14 cellular contexts compared by ENCODE assay signal in genomic region chr14:90574640-90575131, GRCh38.
DNase-seq lines count a peak whose midpoint lies in the region; ATAC-seq and TF ChIP-seq lines count a peak whose summit lies in the region.
"Had no signal": no experiment of that assay in that cellular context is flagged by ENCODE, and none has a peak within 500 bp of the region (broad histone marks: within the 10 kb centered on the region; RNA-seq: fewer than 3 reads in every experiment).

No MANE protein-coding gene starts in this region.

- H3K4me3 ChIP-seq in GM23338: no peak overlapping the region
- no peak overlapping the region for H3K4me3 ChIP-seq in SK-N-SH (ENCODE audit: low read depth in 2 of 2, low read length in 1 of 2)
- H3K4me3 ChIP-seq: mucosa of descending colon, stomach had no signal

- H3K4me1 Mint-ChIP-seq in GM23338: peaks cover 36% of the 10 kb centered on the region
- H3K4me1 Mint-ChIP-seq in neural crest cell: peaks cover 41% of the 10 kb centered on the region
- H3K4me1 Mint-ChIP-seq: B cell had no signal

- H3K27me3 ChIP-seq in GM23338 (ENCODE audit: insufficient read depth) (no peaks in the 10 kb centered on the region), SK-N-SH (ENCODE audit: insufficient read depth) (no peaks in the 10 kb centered on the region)
- H3K27me3 ChIP-seq: stomach had no signal

- H3K4me1 ChIP-seq in GM23338 (ENCODE audit: insufficient read depth) (peaks cover 4% of the 10 kb centered on the region), SK-N-SH (ENCODE audit: control insufficient read depth in 1 of 2, insufficient read depth in 2 of 2, low read depth in 1 of 2, low read length in 1 of 2) (peaks cover 0 to 28% of the 10 kb centered on the region in 2 experiments; a peak in 1 of 4 replicates)

- 93% methylated on average over 9 of the region's 9 CpGs for WGBS in SK-N-SH (ENCODE audit: low lambda C conversion rate)

- H3K9me3 ChIP-seq in SK-N-SH: no peaks in the 10 kb centered on the region
- H3K9me3 ChIP-seq: mucosa of descending colon, stomach had no signal

- CTCF ChIA-PET in SK-N-SH (lab: Yijun Ruan, JAX): interaction anchor here (1.3 kb wide), 1 partner anchor 53 kb away, joined by 3 read pairs; no protein-coding TSS in a partner anchor

- H3K27ac Mint-ChIP-seq in GM23338 (no peak overlapping the region; the same call in 1 of the 2 replicates), neural crest cell (ENCODE audit: unreplicated experiment) (no peak overlapping the region)
- H3K27ac Mint-ChIP-seq: activated naive CD4-positive, alpha-beta T cell treated with anti-CD3 and anti-CD28 coated beads, Interleukin-2, amount 50 U/mL, for 72 hours; B cell had no signal

- no peak for DNase-seq in GM23338 (ENCODE audit: low spot score)
- peak; percentile 28 to 80 for DNase-seq in NCI-H2081 (lab: John Stamatoyannopoulos, UW)
- peak; percentile 78 for DNase-seq in cerebellar cortex (ENCODE audit: low spot score)
- no peak for DNase-seq in neural crest cell (ENCODE audit: low read depth, low spot score)
- DNase-seq in activated naive CD4-positive, alpha-beta T cell (lab: John Stamatoyannopoulos, UW): no peak
- no peak for DNase-seq in LoVo (ENCODE audit: low spot score)
- DNase-seq in SK-N-SH: no peak
- DNase-seq: mucosa of descending colon, NCI-H226, retina, stomach had no signal

- H3K9me3 Mint-ChIP-seq in GM23338: no peaks in the 10 kb centered on the region
- H3K9me3 Mint-ChIP-seq in neural crest cell: no peaks in the 10 kb centered on the region
- H3K9me3 Mint-ChIP-seq: activated naive CD4-positive, alpha-beta T cell treated with anti-CD3 and anti-CD28 coated beads, Interleukin-2, amount 50 U/mL, for 72 hours had no signal

- TF ChIP-seq EP300 in SK-N-SH (IDR thresholded peaks at IDR 0.05; ENCODE audit: borderline replicate concordance in 1 of 2, low read depth in 1 of 2, low read length in 1 of 2): no peak

- H3K27me3 Mint-ChIP-seq in GM23338 (ENCODE audit: insufficient read depth, low read depth, poor library complexity) (peaks cover 9% of the 10 kb centered on the region), neural crest cell (ENCODE audit: low read depth) (no peaks in the 10 kb centered on the region)
- H3K27me3 Mint-ChIP-seq: B cell had no signal

- H3K27ac ChIP-seq in GM23338 (ENCODE audit: low read depth): no peak overlapping the region
- H3K27ac ChIP-seq in SK-N-SH (ENCODE audit: low read depth in 2 of 2, low read length in 1 of 2): no peak overlapping the region

- H4K20me1 ChIP-seq in GM23338 (replicated peaks; ENCODE audit: insufficient read depth) (no peaks in the 10 kb centered on the region; the same call in 1 of the 2 replicates), SK-N-SH (ENCODE audit: insufficient read depth) (no peaks in the 10 kb centered on the region)

- H3K36me3 ChIP-seq in GM23338 (ENCODE audit: insufficient read depth) (no peaks in the 10 kb centered on the region), SK-N-SH (replicated peaks in 1 of 2; ENCODE audit: control insufficient read depth in 1 of 2, insufficient read depth in 2 of 2, low read length in 1 of 2) (peaks cover 4 to 13% of the 10 kb centered on the region in 2 experiments)

- H3K4me2 ChIP-seq in GM23338 (no peak overlapping the region), SK-N-SH (no peak overlapping the region)

- H3K4me3 Mint-ChIP-seq in GM23338 (no peak overlapping the region), neural crest cell (peak overlapping the region; percentile 15)
- H3K4me3 Mint-ChIP-seq: B cell had no signal

- ATAC-seq in GM23338 (peak; percentile 40), GM18519 (IDR thresholded peaks at IDR 0.05; ENCODE audit: low FRiP score, unreplicated experiment) (no peak)
- ATAC-seq: activated naive CD4-positive, alpha-beta T cell treated with anti-CD3 and anti-CD28 coated beads, Interleukin-2, amount 50 U/mL, for 72 hours; mucosa of descending colon had no signal

- POLR2A ChIA-PET in SK-N-SH (lab: Yijun Ruan, JAX): interaction anchor here (1.0 kb wide), 1 partner anchor 27 kb away, joined by 3 read pairs; no protein-coding TSS in a partner anchor

- H3K79me2 ChIP-seq in GM23338 (replicated peaks; ENCODE audit: insufficient read depth) (no peaks in the 10 kb centered on the region), SK-N-SH (ENCODE audit: insufficient read depth) (no peaks in the 10 kb centered on the region)

- H3K36me3 Mint-ChIP-seq in GM23338 (ENCODE audit: low read depth) (no peaks in the 10 kb centered on the region), neural crest cell (ENCODE audit: low read depth) (peaks cover 6% of the 10 kb centered on the region)
- H3K36me3 Mint-ChIP-seq: activated naive CD4-positive, alpha-beta T cell treated with anti-CD3 and anti-CD28 coated beads, Interleukin-2, amount 50 U/mL, for 72 hours had no signal

- H2AFZ ChIP-seq in GM23338: no peak overlapping the region
- no peak overlapping the region for H2AFZ ChIP-seq in SK-N-SH (ENCODE audit: low read depth)

- TF ChIP-seq CTCF in GM23338 (conservative IDR thresholded peaks at IDR 0.05; ENCODE audit: low read depth in 2 of 2) (no peak), neural crest cell (conservative IDR thresholded peaks at IDR 0.05) (no peak), SK-N-SH (IDR thresholded peaks at IDR 0.05) (no peak)

- no peak overlapping the region for H3K9ac ChIP-seq in SK-N-SH

- H3F3A ChIP-seq in GM23338 (replicated peaks; ENCODE audit: low read depth) (no peaks in the 10 kb centered on the region), SK-N-SH (replicated peaks; ENCODE audit: insufficient read depth) (no peaks in the 10 kb centered on the region)

- H3K9me2 ChIP-seq in GM23338 (ENCODE audit: insufficient read depth) (no peaks in the 10 kb centered on the region), SK-N-SH (no peaks in the 10 kb centered on the region)

- no peak for TF ChIP-seq RAD21 in SK-N-SH (IDR thresholded peaks at IDR 0.05; ENCODE audit: low read length)

TF ChIP-seq in GM23338, 12 proteins besides CTCF, POLR2A, EP300 and RAD21 (continues in another document):
- TF ChIP-seq, protein P1, sequence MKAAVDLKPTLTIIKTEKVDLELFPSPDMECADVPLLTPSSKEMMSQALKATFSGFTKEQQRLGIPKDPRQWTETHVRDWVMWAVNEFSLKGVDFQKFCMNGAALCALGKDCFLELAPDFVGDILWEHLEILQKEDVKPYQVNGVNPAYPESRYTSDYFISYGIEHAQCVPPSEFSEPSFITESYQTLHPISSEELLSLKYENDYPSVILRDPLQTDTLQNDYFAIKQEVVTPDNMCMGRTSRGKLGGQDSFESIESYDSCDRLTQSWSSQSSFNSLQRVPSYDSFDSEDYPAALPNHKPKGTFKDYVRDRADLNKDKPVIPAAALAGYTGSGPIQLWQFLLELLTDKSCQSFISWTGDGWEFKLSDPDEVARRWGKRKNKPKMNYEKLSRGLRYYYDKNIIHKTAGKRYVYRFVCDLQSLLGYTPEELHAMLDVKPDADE (IDR thresholded peaks at IDR 0.05): no peak
- TF ChIP-seq STAT1 (IDR thresholded peaks at IDR 0.05; ENCODE audit: unreplicated experiment) (no peak), POLR2AphosphoS5 (IDR thresholded peaks at IDR 0.05; ENCODE audit: low read depth) (no peak), CREB1 (CRISPR knock-in tag; IDR thresholded peaks at IDR 0.05; ENCODE audit: low read depth) (no peak)

TF ChIP-seq in SK-N-SH, 30 proteins besides CTCF, POLR2A, EP300 and RAD21 (continues in another document):
- TF ChIP-seq GABPA (IDR thresholded peaks at IDR 0.05; ENCODE audit: low read depth) (no peak), MEF2A (IDR thresholded peaks at IDR 0.05; ENCODE audit: borderline replicate concordance, low read depth) (no peak), POLR2AphosphoS5 (IDR thresholded peaks at IDR 0.05; ENCODE audit: low read depth, low read length) (no peak), TEAD4 (IDR thresholded peaks at IDR 0.05; ENCODE audit: borderline replicate concordance, insufficient read depth) (no peak), EZH2phosphoT487 (IDR thresholded peaks at IDR 0.05; ENCODE audit: borderline replicate concordance, low read depth) (no peak), SIN3A (IDR thresholded peaks at IDR 0.05; ENCODE audit: borderline replicate concordance, low read depth, low read length) (no peak), RXRA (IDR thresholded peaks at IDR 0.05; ENCODE audit: borderline replicate concordance, low read depth) (no peak), FOXM1 (IDR thresholded peaks at IDR 0.05; ENCODE audit: low read depth) (no peak)
- TF ChIP-seq, protein P2, sequence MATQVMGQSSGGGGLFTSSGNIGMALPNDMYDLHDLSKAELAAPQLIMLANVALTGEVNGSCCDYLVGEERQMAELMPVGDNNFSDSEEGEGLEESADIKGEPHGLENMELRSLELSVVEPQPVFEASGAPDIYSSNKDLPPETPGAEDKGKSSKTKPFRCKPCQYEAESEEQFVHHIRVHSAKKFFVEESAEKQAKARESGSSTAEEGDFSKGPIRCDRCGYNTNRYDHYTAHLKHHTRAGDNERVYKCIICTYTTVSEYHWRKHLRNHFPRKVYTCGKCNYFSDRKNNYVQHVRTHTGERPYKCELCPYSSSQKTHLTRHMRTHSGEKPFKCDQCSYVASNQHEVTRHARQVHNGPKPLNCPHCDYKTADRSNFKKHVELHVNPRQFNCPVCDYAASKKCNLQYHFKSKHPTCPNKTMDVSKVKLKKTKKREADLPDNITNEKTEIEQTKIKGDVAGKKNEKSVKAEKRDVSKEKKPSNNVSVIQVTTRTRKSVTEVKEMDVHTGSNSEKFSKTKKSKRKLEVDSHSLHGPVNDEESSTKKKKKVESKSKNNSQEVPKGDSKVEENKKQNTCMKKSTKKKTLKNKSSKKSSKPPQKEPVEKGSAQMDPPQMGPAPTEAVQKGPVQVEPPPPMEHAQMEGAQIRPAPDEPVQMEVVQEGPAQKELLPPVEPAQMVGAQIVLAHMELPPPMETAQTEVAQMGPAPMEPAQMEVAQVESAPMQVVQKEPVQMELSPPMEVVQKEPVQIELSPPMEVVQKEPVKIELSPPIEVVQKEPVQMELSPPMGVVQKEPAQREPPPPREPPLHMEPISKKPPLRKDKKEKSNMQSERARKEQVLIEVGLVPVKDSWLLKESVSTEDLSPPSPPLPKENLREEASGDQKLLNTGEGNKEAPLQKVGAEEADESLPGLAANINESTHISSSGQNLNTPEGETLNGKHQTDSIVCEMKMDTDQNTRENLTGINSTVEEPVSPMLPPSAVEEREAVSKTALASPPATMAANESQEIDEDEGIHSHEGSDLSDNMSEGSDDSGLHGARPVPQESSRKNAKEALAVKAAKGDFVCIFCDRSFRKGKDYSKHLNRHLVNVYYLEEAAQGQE (IDR thresholded peaks at IDR 0.05; ENCODE audit: low read depth, low read length): no peak
- TF ChIP-seq, protein P3, sequence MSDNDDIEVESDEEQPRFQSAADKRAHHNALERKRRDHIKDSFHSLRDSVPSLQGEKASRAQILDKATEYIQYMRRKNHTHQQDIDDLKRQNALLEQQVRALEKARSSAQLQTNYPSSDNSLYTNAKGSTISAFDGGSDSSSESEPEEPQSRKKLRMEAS (IDR thresholded peaks at IDR 0.05; ENCODE audit: low read depth): no peak

Comparison
In these comparisons a context has a peak if more than half of its experiments do, and no peak if none do; other contexts are left out.
1. DNase-seq: peak in NCI-H2081 (2 of 2) and cerebellar cortex (single experiment); none in GM23338 (single experiment), neural crest cell (single experiment), activated naive CD4-positive, alpha-beta T cell (0 of 4), LoVo (single experiment) and SK-N-SH (single experiment).